24 cellular contexts compared by ENCODE assay signal in genomic region chrX:40368611-40369061, GRCh38.
"Had no signal": no experiment of that assay in that cellular context is flagged by ENCODE, and none has a peak within 500 bp of the region (broad histone marks: within the 10 kb centered on the region; RNA-seq: fewer than 3 reads in every experiment).

No MANE protein-coding gene starts in this region.

- H3K4me1 ChIP-seq: breast epithelium had no signal

- H3K9ac ChIP-seq: SK-N-SH had no signal

- H3K4me3 ChIP-seq: breast epithelium had no signal

- ATAC-seq: activated CD4-positive, CD25-positive, alpha-beta regulatory T cell treated with anti-CD3 and anti-CD28 coated beads, Interleukin-2, amount 50 U/mL, for 24 hours; activated CD8-positive, alpha-beta T cell treated with anti-CD3 and anti-CD28 coated beads for 36 hours; activated T-cell treated with anti-CD3 and anti-CD28 coated beads, Interleukin-2, amount 50 U/mL, for 72 hours; Panc1; Right ventricle myocardium inferior had no signal

- H3K27ac ChIP-seq: breast epithelium had no signal

- DNase-seq: activated CD4-positive, alpha-beta T cell treated with anti-CD3 and anti-CD28 coated beads for 4 hours; activated CD8-positive, alpha-beta memory T cell treated with anti-CD3 and anti-CD28 coated beads, Interleukin-2, amount 50 U/mL, for 4 hours; activated CD8-positive, alpha-beta T cell treated with anti-CD3 and anti-CD28 coated beads for 36 hours; activated gamma-delta T cell treated with Interleukin-2 at 50 U/mL for 16 hours; activated naive CD4-positive, alpha-beta T cell treated with anti-CD3 and anti-CD28 coated beads, Interleukin-2, amount 10 ng/mL, durations not matched to agents 7 days and 5 days; activated naive CD8-positive, alpha-beta T cell treated with anti-CD3 and anti-CD28 coated beads for 36 hours; activated T-cell treated with anti-CD3 and anti-CD28 coated beads, Interleukin-2, amount 50 U/mL, for 72 hours; caudate nucleus; Kasumi-1; NCI-H1048; NCI-H146; NCI-H1930; NCI-H2171; NCI-H226; NCI-H526; NCI-H82; OCI-M1; RPMI8226; SK-N-SH; T-helper 1 cell had no signal

- H3K4me2 ChIP-seq: SK-N-SH had no signal

- H3K9me3 ChIP-seq: SK-N-SH had no signal

- H3K36me3 ChIP-seq: breast epithelium had no signal
